In genomic region chr17:80725532-80725931, GRCh38 we compare ENCODE assay signal across 14 cellular contexts.
DNase-seq lines count a peak whose midpoint lies in the region; ATAC-seq and TF ChIP-seq lines count a peak whose summit lies in the region.
"Had no signal": no experiment of that assay in that cellular context is flagged by ENCODE, and none has a peak within 500 bp of the region (broad histone marks: within the 10 kb centered on the region; RNA-seq: fewer than 3 reads in every experiment).

No MANE protein-coding gene starts in this region.

- peak overlapping the region; percentile 72 for H3K4me3 Mint-ChIP-seq in HFFc6
- no peak overlapping the region for H3K4me3 Mint-ChIP-seq in stimulated activated effector memory CD8-positive, alpha-beta T cell treated with anti-CD3 and anti-CD28 coated beads, Interleukin-12 subunit alpha, Interleukin-12 subunit beta, amount 100 ng/mL, for 72 hours
- H3K4me3 Mint-ChIP-seq: CD4-positive, alpha-beta memory T cell; immature natural killer cell had no signal

- no peak for ATAC-seq in stimulated activated effector memory CD8-positive, alpha-beta T cell treated with anti-CD3 and anti-CD28 coated beads, Interleukin-12 subunit alpha, Interleukin-12 subunit beta, amount 100 ng/mL, for 72 hours
- ATAC-seq in HG02678 (IDR thresholded peaks at IDR 0.05; ENCODE audit: unreplicated experiment) (no peak), HG02610 (IDR thresholded peaks at IDR 0.05; ENCODE audit: unreplicated experiment) (no peak)

- peak overlapping the region; percentile 80 for H3K27ac Mint-ChIP-seq in HFFc6
- peak overlapping the region; percentile 68 for H3K27ac Mint-ChIP-seq in stimulated activated effector memory CD8-positive, alpha-beta T cell treated with anti-CD3 and anti-CD28 coated beads, Interleukin-12 subunit alpha, Interleukin-12 subunit beta, amount 100 ng/mL, for 72 hours

- H3K4me1 Mint-ChIP-seq in HFFc6 (ENCODE audit: low read depth): peaks cover 35% of the 10 kb centered on the region
- peaks cover 49% of the 10 kb centered on the region for H3K4me1 Mint-ChIP-seq in stimulated activated effector memory CD8-positive, alpha-beta T cell treated with anti-CD3 and anti-CD28 coated beads, Interleukin-12 subunit alpha, Interleukin-12 subunit beta, amount 100 ng/mL, for 72 hours

- H3K9me3 Mint-ChIP-seq in HFFc6: no peaks in the 10 kb centered on the region; the same call in 1 of the 2 replicates
- no peaks in the 10 kb centered on the region for H3K9me3 Mint-ChIP-seq in stimulated activated effector memory CD8-positive, alpha-beta T cell treated with anti-CD3 and anti-CD28 coated beads, Interleukin-12 subunit alpha, Interleukin-12 subunit beta, amount 100 ng/mL, for 72 hours
- H3K9me3 Mint-ChIP-seq: CD4-positive, alpha-beta memory T cell had no signal

- no peaks in the 10 kb centered on the region for H3K27me3 Mint-ChIP-seq in HFFc6 (ENCODE audit: insufficient read depth)
- H3K27me3 Mint-ChIP-seq: CD4-positive, alpha-beta memory T cell had no signal

- TF ChIP-seq CTCF in HFFc6 (IDR thresholded peaks at IDR 0.05) (no peak), VCaP (conservative IDR thresholded peaks at IDR 0.05) (no peak)

- no peak for DNase-seq in HFFc6
- DNase-seq in hepatic stellate cell (ENCODE audit: low spot score): peak; percentile 49
- no peak for DNase-seq in stimulated activated effector memory CD8-positive, alpha-beta T cell treated with anti-CD3 and anti-CD28 coated beads, Interleukin-12 subunit alpha, Interleukin-12 subunit beta, amount 100 ng/mL, for 72 hours (ENCODE audit: low spot score in 2 of 2)
- no peak for DNase-seq in NK-92 (lab: John Stamatoyannopoulos, UW; ENCODE audit: unreplicated experiment)
- DNase-seq: activated gamma-delta T cell; CD4-positive, alpha-beta memory T cell; immature natural killer cell; NCI-H1930; NCI-H748 treated with DMSO at 0.1 percent for 48 hours; SHP77 treated with DMSO at 0.1 percent for 48 hours had no signal

- H3K27ac ChIP-seq in VCaP: peak overlapping the region; percentile 19; the same call in 1 of the 2 replicates
- H3K27ac ChIP-seq: thoracic aorta had no signal

- H3K36me3 Mint-ChIP-seq in HFFc6 (ENCODE audit: low read depth): peaks cover 18% of the 10 kb centered on the region
- H3K36me3 Mint-ChIP-seq in stimulated activated effector memory CD8-positive, alpha-beta T cell treated with anti-CD3 and anti-CD28 coated beads, Interleukin-12 subunit alpha, Interleukin-12 subunit beta, amount 100 ng/mL, for 72 hours: peaks cover 7% of the 10 kb centered on the region
